In genomic region chr11:64090811-64091516, GRCh38 we compare ENCODE assay signal across 1 cellular context.
TF ChIP-seq lines count a peak whose summit lies in the region.

No MANE protein-coding gene starts in this region.

TF ChIP-seq in K562, 482 proteins besides CTCF, POLR2A, EP300 and RAD21 (continued from another document and continues in another):
- TF ChIP-seq ZBTB49 (CRISPR knock-in tag; IDR thresholded peaks at IDR 0.05; ENCODE audit: borderline replicate concordance) (no peak), MYBL2 (IDR thresholded peaks at IDR 0.05; ENCODE audit: low read depth) (no peak), MYBL2 (CRISPR knock-in tag; IDR thresholded peaks at IDR 0.05; ENCODE audit: borderline replicate concordance) (no peak), CEBPG (CRISPR knock-in tag; IDR thresholded peaks at IDR 0.05) (peak; percentile 91), CEBPG (tag; conservative IDR thresholded peaks at IDR 0.05 in 1 of 2, IDR thresholded peaks at IDR 0.05 in 1 of 2) (peak; percentile 80 to 94), SMARCE1 (IDR thresholded peaks at IDR 0.05) (no peak), SAP30 (IDR thresholded peaks at IDR 0.05; ENCODE audit: borderline replicate concordance, insufficient read depth, low read depth, low read length, poor library complexity, severe bottlenecking) (no peak), ZNF175 (CRISPR knock-in tag; IDR thresholded peaks at IDR 0.05; ENCODE audit: low read depth) (peak; percentile 76), ESRRA (IDR thresholded peaks at IDR 0.05; ENCODE audit: borderline replicate concordance, low read depth) (no peak), KLF6 (CRISPR knock-in tag; IDR thresholded peaks at IDR 0.05; ENCODE audit: borderline replicate concordance) (no peak), PRDM10 (IDR thresholded peaks at IDR 0.05; ENCODE audit: partially characterized antibody) (no peak), AFF4 (CRISPR knock-in tag; IDR thresholded peaks at IDR 0.05) (no peak), HNRNPK (IDR thresholded peaks at IDR 0.05; ENCODE audit: low read depth, low read length, poor library complexity, severe bottlenecking) (no peak), SMAD4 (CRISPR knock-in tag; conservative IDR thresholded peaks at IDR 0.05) (0 out of 2 replicates have a peak, but pooled peaks have one; percentile 38), SP2 (IDR thresholded peaks at IDR 0.05; ENCODE audit: extremely low read depth, low read depth, low read length, poor library complexity, severe bottlenecking) (no peak), NR2C1 (IDR thresholded peaks at IDR 0.05) (peak; percentile 94), NR2C1 (tag; IDR thresholded peaks at IDR 0.05) (peak; percentile 95), TRIM24 (IDR thresholded peaks at IDR 0.05) (peak in 1 of 2 experiments; percentile 73; a peak in 3 of 4 replicates), STAG1 (CRISPR knock-in tag; IDR thresholded peaks at IDR 0.05; ENCODE audit: borderline replicate concordance) (no peak), E4F1 (CRISPR knock-in tag; IDR thresholded peaks at IDR 0.05; ENCODE audit: borderline replicate concordance) (no peak), KAT7 (CRISPR knock-in tag; IDR thresholded peaks at IDR 0.05; ENCODE audit: borderline replicate concordance) (no peak), ZNF263 (CRISPR knock-in tag; IDR thresholded peaks at IDR 0.05; ENCODE audit: borderline replicate concordance) (peak; percentile 77), TFE3 (CRISPR knock-in tag; IDR thresholded peaks at IDR 0.05) (no peak), ZNF518B (CRISPR knock-in tag; IDR thresholded peaks at IDR 0.05) (no peak), ATF3 (IDR thresholded peaks at IDR 0.05) (peak; percentile 85), ATF3 (CRISPR knock-in tag; conservative IDR thresholded peaks at IDR 0.05) (no peak), JUND (IDR thresholded peaks at IDR 0.05; ENCODE audit: borderline replicate concordance, low read depth, low read length) (peak; percentile 32; the same call in 1 of the 2 replicates), JUND (tag; IDR thresholded peaks at IDR 0.05; ENCODE audit: borderline replicate concordance, low read depth, low read length) (no peak), ZNF584 (CRISPR knock-in tag; IDR thresholded peaks at IDR 0.05; ENCODE audit: low read depth) (peak; percentile 58; the same call in 1 of the 2 replicates), ZNF12 (CRISPR knock-in tag; IDR thresholded peaks at IDR 0.05) (no peak), BCL6 (CRISPR knock-in tag; IDR thresholded peaks at IDR 0.05) (no peak), CXXC5 (CRISPR knock-in tag; IDR thresholded peaks at IDR 0.05) (peak; percentile 48; the same call in 1 of the 2 replicates), CBFA2T3 (IDR thresholded peaks at IDR 0.05) (no peak), ZNF354B (CRISPR knock-in tag; IDR thresholded peaks at IDR 0.05) (no peak), CHD4 (IDR thresholded peaks at IDR 0.05; ENCODE audit: insufficient read depth, insufficient replicate concordance, low read depth, low read length, poor library complexity, severe bottlenecking) (no peak), ATF4 (CRISPR knock-in tag; IDR thresholded peaks at IDR 0.05) (peak; percentile 55; the same call in 1 of the 2 replicates), CEBPB (tag; IDR thresholded peaks at IDR 0.05) (peak; percentile 69), ZBTB26 (CRISPR knock-in tag; IDR thresholded peaks at IDR 0.05) (no peak)
